In genomic region chr2:85011747-85012146, GRCh38 we compare ENCODE assay signal across 10 cellular contexts. TPM values are rescaled to one million over a fixed set of nuclear protein-coding genes. Genes with fewer than 3 reads are reported as not detected.
DNase-seq lines count a peak whose midpoint lies in the region; ATAC-seq and TF ChIP-seq lines count a peak whose summit lies in the region.
"Had no signal": no experiment of that assay in that cellular context is flagged by ENCODE, and none has a peak within 500 bp of the region (broad histone marks: within the 10 kb centered on the region; RNA-seq: fewer than 3 reads in every experiment).

No MANE protein-coding gene starts in this region.

- H3K36me3 ChIP-seq in PC-3 (ENCODE audit: low read depth, low read length): peaks cover 27% of the 10 kb centered on the region
- H3K36me3 ChIP-seq in body of pancreas (replicated peaks in 1 of 2; ENCODE audit: insufficient read depth in 1 of 2, low read depth in 2 of 2): no peaks in the 10 kb centered on the region

- H3K79me2 ChIP-seq in PC-3 (ENCODE audit: low read length): peaks cover 97% of the 10 kb centered on the region

- H3K9ac ChIP-seq in PC-3 (ENCODE audit: low read length): no peak overlapping the region

- POLR2A ChIA-PET in PC-3 (lab: Charles Lee; ENCODE audit: unreplicated experiment): no interaction called here

- H3K9me3 ChIP-seq in PC-3 (ENCODE audit: low read length) (no peaks in the 10 kb centered on the region), body of pancreas (no peaks in the 10 kb centered on the region)
- H3K9me3 ChIP-seq: stomach had no signal

- peaks cover 23% of the 10 kb centered on the region for H3K4me1 ChIP-seq in PC-3 (ENCODE audit: insufficient read depth, low read length)
- peaks cover 42% of the 10 kb centered on the region for H3K4me1 ChIP-seq in body of pancreas

- WGBS in lower leg skin, 2 donors: 91 to 93% methylated on average over 3 of the region's 3 CpGs
- WGBS in body of pancreas, 2 donors: 81 to 88% methylated on average over 3 of the region's 3 CpGs

- TF ChIP-seq POLR2A in erythroblast (IDR thresholded peaks at IDR 0.05; ENCODE audit: low read length) (no peak), lower leg skin (IDR thresholded peaks at IDR 0.05) (no peak), body of pancreas (IDR thresholded peaks at IDR 0.05) (no peak)

- no peaks in the 10 kb centered on the region for H3K27me3 ChIP-seq in PC-3 (ENCODE audit: low read length)
- no peaks in the 10 kb centered on the region for H3K27me3 ChIP-seq in body of pancreas
- H3K27me3 ChIP-seq: stomach had no signal

- intact Hi-C loops in PC-3 (cut with micrococcal nuclease): no loop called here
- intact Hi-C loops in lower leg skin (cut with DNase I; ENCODE audit: low total_unique reads): no loop called here
- intact Hi-C loops in body of pancreas (cut with DNase I): no loop called here

- ATAC-seq in PC-3: no peak
- no peak for ATAC-seq in body of pancreas

- CTCF ChIA-PET in PC-3 (lab: Charles Lee): no interaction called here

- H4K20me1 ChIP-seq in PC-3 (ENCODE audit: low read length): peaks cover 21% of the 10 kb centered on the region; the same call in 1 of the 2 replicates

- H2AFZ ChIP-seq in PC-3 (ENCODE audit: low read length): no peak overlapping the region

- no TSS peak for BruUV-seq in PC-3 (replicated peaks; lab: Mats Ljungman, UMichigan)

- TF ChIP-seq CTCF in AG09309 (IDR thresholded peaks at IDR 0.05; ENCODE audit: control insufficient read depth, insufficient read depth, low read depth, low read length, missing control alignments): peak; percentile 11
- TF ChIP-seq CTCF in GM12864 (IDR thresholded peaks at IDR 0.05; ENCODE audit: low read depth, low read length, missing control alignments): peak; percentile 42
- TF ChIP-seq CTCF in PC-3 (conservative IDR thresholded peaks at IDR 0.05; ENCODE audit: low read depth, low read length): peak; percentile 42; the same call in 1 of the 2 replicates
- no peak for TF ChIP-seq CTCF in lower leg skin (IDR thresholded peaks at IDR 0.05)
- peak in 2 of 7 experiments; percentile 2 to 4 for TF ChIP-seq CTCF in body of pancreas (IDR thresholded peaks at IDR 0.05)

- no peak overlapping the region for H3K4me3 ChIP-seq in AG09309 (ENCODE audit: control insufficient read depth, low read depth, low read length)
- H3K4me3 ChIP-seq in GM12864 (ENCODE audit: low read depth, low read length): no peak overlapping the region
- H3K4me3 ChIP-seq in PC-3 (ENCODE audit: low read length): no peak overlapping the region
- no peak overlapping the region for H3K4me3 ChIP-seq in lower leg skin (ENCODE audit: low read depth, poor library complexity, severe bottlenecking)
- H3K4me3 ChIP-seq in body of pancreas: no peak overlapping the region
- H3K4me3 ChIP-seq: stomach had no signal

- no peak overlapping the region for H3K4me2 ChIP-seq in PC-3 (ENCODE audit: low read length)

- DNase-seq in AG09309 (ENCODE audit: low read depth) (no peak), GM12864 (ENCODE audit: low read depth) (no peak), PC-3 (no peak), erythroblast (lab: John Stamatoyannopoulos, UW) (peak; percentile 17 to 22), NCI-H1694 treated with DMSO at 0.1 percent for 48 hours (lab: John Stamatoyannopoulos, UW) (no peak), lower leg skin (ENCODE audit: low spot score in 2 of 2) (no peak), body of pancreas (no peak)
- no peak for DNase-seq in stimulated activated naive CD4-positive, alpha-beta T cell (lab: John Stamatoyannopoulos, UW)
- DNase-seq: NCI-H2171, stomach had no signal

- H3K9me2 ChIP-seq in PC-3 (replicated peaks; ENCODE audit: low read length): no peaks in the 10 kb centered on the region

- peaks cover 6% of the 10 kb centered on the region for H3F3A ChIP-seq in PC-3 (ENCODE audit: low read length, unreplicated experiment)

- no peak overlapping the region for H3K27ac ChIP-seq in PC-3 (ENCODE audit: low read length)
- no peak overlapping the region for H3K27ac ChIP-seq in body of pancreas
- H3K27ac ChIP-seq: stomach had no signal

RNA-seq across cellular contexts. Expression of gene KCMF1, which starts 40.8 kb away (rescaled TPM):
- total RNA-seq in PC-3 (2014; rRNA removed) (62.1 and 73.6 TPM in 2 replicates), lower leg skin (10 to 100 TPM; 35.2 to 51.7 (median 39.9) TPM), body of pancreas (10 to 100 TPM in 1 of 2 donors, 1 to 10 TPM in 1; 7.9 to 30.4 TPM)

Comparison
In these comparisons a context has a peak if more than half of its experiments do, and no peak if none do; other contexts are left out.
1. DNase-seq: peak in erythroblast (2 of 2); none in AG09309 (single experiment), GM12864 (single experiment), PC-3 (single experiment), NCI-H1694 treated with DMSO at 0.1 percent for 48 hours (single experiment), stimulated activated naive CD4-positive, alpha-beta T cell (0 of 6), lower leg skin (0 of 2) and body of pancreas (0 of 4).
2. CTCF ChIP-seq: peak in AG09309 (single experiment), GM12864 (single experiment) and PC-3 (single experiment); none in lower leg skin (0 of 3).